Comparison of ENCODE assay signal across 15 cellular contexts in genomic region chr12:92170050-92170449, GRCh38. TPM values are rescaled to one million over a fixed set of nuclear protein-coding genes. Genes with fewer than 3 reads are reported as not detected.
DNase-seq lines count a peak whose midpoint lies in the region; ATAC-seq and TF ChIP-seq lines count a peak whose summit lies in the region.
"Had no signal": no experiment of that assay in that cellular context is flagged by ENCODE, and none has a peak within 500 bp of the region (broad histone marks: within the 10 kb centered on the region; RNA-seq: fewer than 3 reads in every experiment).

No MANE protein-coding gene starts in this region.

- H3K4me1 Mint-ChIP-seq in activated T-cell treated with anti-CD3 and anti-CD28 coated beads, Interleukin-2, amount 50 U/mL, for 72 hours (ENCODE audit: low read depth), result peaks cover 10% of the 10 kb centered on the region
- H3K4me1 Mint-ChIP-seq in activated T-cell treated with anti-CD3 and anti-CD28 coated beads, Interleukin-2, amount 50 U/mL, for 24 hours (ENCODE audit: low read depth), result peaks cover 24% of the 10 kb centered on the region
- peaks cover 44% of the 10 kb centered on the region for H3K4me1 Mint-ChIP-seq in stimulated activated naive CD8-positive, alpha-beta T cell treated with anti-CD3 and anti-CD28 coated beads, Interleukin-15, amount 100 ng/mL, for 72 hours

- no peak overlapping the region for H3K4me3 Mint-ChIP-seq in activated T-cell treated with anti-CD3 and anti-CD28 coated beads, Interleukin-2, amount 50 U/mL, for 72 hours
- no peak overlapping the region for H3K4me3 Mint-ChIP-seq in activated T-cell treated with anti-CD3 and anti-CD28 coated beads, Interleukin-2, amount 50 U/mL, for 24 hours
- no peak overlapping the region for H3K4me3 Mint-ChIP-seq in stimulated activated naive CD8-positive, alpha-beta T cell treated with anti-CD3 and anti-CD28 coated beads, Interleukin-15, amount 100 ng/mL, for 72 hours
- H3K4me3 Mint-ChIP-seq: H9 had no signal

- H3K9me2 ChIP-seq in OCI-LY7 (ENCODE audit: insufficient read depth, low read length), result no peaks in the 10 kb centered on the region

- peak overlapping the region; percentile 19 for H3K27ac Mint-ChIP-seq in activated T-cell treated with anti-CD3 and anti-CD28 coated beads, Interleukin-2, amount 50 U/mL, for 72 hours
- no peak overlapping the region for H3K27ac Mint-ChIP-seq in activated T-cell treated with anti-CD3 and anti-CD28 coated beads, Interleukin-2, amount 50 U/mL, for 24 hours
- no peak overlapping the region for H3K27ac Mint-ChIP-seq in stimulated activated naive CD8-positive, alpha-beta T cell treated with anti-CD3 and anti-CD28 coated beads, Interleukin-15, amount 100 ng/mL, for 72 hours
- H3K27ac Mint-ChIP-seq: H9 had no signal

- H4K20me1 ChIP-seq in OCI-LY7 (ENCODE audit: insufficient read depth, low read length) (no peaks in the 10 kb centered on the region), fibroblast of lung (ENCODE audit: control insufficient read depth, extremely low read depth, insufficient read depth, low read length) (no peaks in the 10 kb centered on the region)
- H4K20me1 ChIP-seq: BLaER1 treated with 17β-estradiol and CSF1 and Interleukin-3, amounts not matched to agents 10 nM and 100 nM had no signal

- H2AFZ ChIP-seq in OCI-LY7 (ENCODE audit: low read length), result peak overlapping the region; percentile 87; the same call in 1 of the 2 replicates
- H2AFZ ChIP-seq in fibroblast of lung (ENCODE audit: low read length), result peak overlapping the region; percentile 23

- no peaks in the 10 kb centered on the region for H3K27me3 Mint-ChIP-seq in activated T-cell treated with anti-CD3 and anti-CD28 coated beads, Interleukin-2, amount 50 U/mL, for 72 hours (ENCODE audit: low read depth)
- no peaks in the 10 kb centered on the region for H3K27me3 Mint-ChIP-seq in activated T-cell treated with anti-CD3 and anti-CD28 coated beads, Interleukin-2, amount 50 U/mL, for 24 hours
- no peaks in the 10 kb centered on the region for H3K27me3 Mint-ChIP-seq in stimulated activated naive CD8-positive, alpha-beta T cell treated with anti-CD3 and anti-CD28 coated beads, Interleukin-15, amount 100 ng/mL, for 72 hours

- no TSS peak for BruUV-seq in OCI-LY7 (replicated peaks; lab: Mats Ljungman, UMichigan)

- no peaks in the 10 kb centered on the region for H3K27me3 ChIP-seq in fibroblast of lung (ENCODE audit: control insufficient read depth, insufficient read depth, low read length)
- H3K27me3 ChIP-seq: BLaER1 treated with 17β-estradiol and CSF1 and Interleukin-3, amounts not matched to agents 10 nM and 100 nM had no signal

- TF ChIP-seq CTCF in OCI-LY7 (conservative IDR thresholded peaks at IDR 0.05; ENCODE audit: low read length) (no peak), fibroblast of lung (conservative IDR thresholded peaks at IDR 0.05 in 1 of 2, IDR thresholded peaks at IDR 0.05 in 1 of 2; ENCODE audit: low read depth in 1 of 2, low read length in 2 of 2) (no peak)

- no peaks in the 10 kb centered on the region for H3K79me2 ChIP-seq in OCI-LY7 (ENCODE audit: insufficient read depth, low read depth, low read length)
- H3K79me2 ChIP-seq in fibroblast of lung (ENCODE audit: control insufficient read depth, insufficient read depth, low read length), result no peaks in the 10 kb centered on the region

- intact Hi-C loops in OCI-LY7 (cut with micrococcal nuclease; ENCODE audit: unreplicated experiment), result no loop called here

- H3K9me3 Mint-ChIP-seq in activated T-cell treated with anti-CD3 and anti-CD28 coated beads, Interleukin-2, amount 50 U/mL, for 72 hours, result no peaks in the 10 kb centered on the region
- H3K9me3 Mint-ChIP-seq in activated T-cell treated with anti-CD3 and anti-CD28 coated beads, Interleukin-2, amount 50 U/mL, for 24 hours, result no peaks in the 10 kb centered on the region
- H3K9me3 Mint-ChIP-seq in stimulated activated naive CD8-positive, alpha-beta T cell treated with anti-CD3 and anti-CD28 coated beads, Interleukin-15, amount 100 ng/mL, for 72 hours, result no peaks in the 10 kb centered on the region
- H3K9me3 Mint-ChIP-seq: H9 had no signal

- no peak overlapping the region for H3K9ac ChIP-seq in fibroblast of lung (ENCODE audit: insufficient read depth, low read length)
- H3K9ac ChIP-seq: BLaER1 treated with 17β-estradiol and CSF1 and Interleukin-3, amounts not matched to agents 10 nM and 100 nM had no signal

- POLR2A ChIA-PET in OCI-LY7 (lab: Charles Lee), result interaction anchor here (0.6 to 5.4 kb wide), 7 partner anchors 8 to 24 kb away, joined by 3 to 58 read pairs (median 4); partner anchors contain the start of gene BTG1

- H3K4me2 ChIP-seq in OCI-LY7 (ENCODE audit: low read length), result no peak overlapping the region
- no peak overlapping the region for H3K4me2 ChIP-seq in fibroblast of lung (ENCODE audit: extremely low read depth, insufficient read depth, low read length)

- H3K36me3 Mint-ChIP-seq in activated T-cell treated with anti-CD3 and anti-CD28 coated beads, Interleukin-2, amount 50 U/mL, for 72 hours (ENCODE audit: insufficient read depth in 2 of 2), result no peaks in the 10 kb centered on the region
- H3K36me3 Mint-ChIP-seq in activated T-cell treated with anti-CD3 and anti-CD28 coated beads, Interleukin-2, amount 50 U/mL, for 24 hours (ENCODE audit: low read depth), result no peaks in the 10 kb centered on the region

- peaks cover 35% of the 10 kb centered on the region for H3K4me1 ChIP-seq in OCI-LY7 (ENCODE audit: insufficient read depth, low read length, poor library complexity, severe bottlenecking)
- H3K4me1 ChIP-seq in fibroblast of lung (ENCODE audit: control insufficient read depth, extremely low read depth, insufficient read depth, low read length), result no peaks in the 10 kb centered on the region

- no peak for DNase-seq in activated T-cell treated with anti-CD3 and anti-CD28 coated beads, Interleukin-2, amount 50 U/mL, for 72 hours
- no peak for DNase-seq in activated T-cell treated with anti-CD3 and anti-CD28 coated beads, Interleukin-2, amount 50 U/mL, for 24 hours
- DNase-seq in OCI-LY7 (ENCODE audit: low spot score), result no peak
- DNase-seq in fibroblast of lung (ENCODE audit: low read depth in 2 of 2), result no peak
- no peak for DNase-seq in stimulated activated naive CD8-positive, alpha-beta T cell treated with anti-CD3 and anti-CD28 coated beads, Interleukin-15, amount 100 ng/mL, for 72 hours
- no peak for DNase-seq in DMS53 (lab: John Stamatoyannopoulos, UW)
- DNase-seq in HCEC 1CT, result no peak
- DNase-seq: EL; H9; IMR-90; NCI-H187 treated with DMSO at 0.1 percent for 48 hours; NK-92 treated with Interleukin-12 subunit alpha and Interleukin-12 subunit beta, amount 100 ng/mL, for 24 hours had no signal

- CTCF ChIA-PET in OCI-LY7 (lab: Charles Lee; ENCODE audit: unreplicated experiment), result no interaction called here

- H3K9me3 ChIP-seq in OCI-LY7 (ENCODE audit: low read length) (no peaks in the 10 kb centered on the region), fibroblast of lung (ENCODE audit: control insufficient read depth, insufficient read depth, low read depth, low read length) (no peaks in the 10 kb centered on the region)

- H3K27ac ChIP-seq in OCI-LY7 (ENCODE audit: low read depth, low read length, poor library complexity, severe bottlenecking), result no peak overlapping the region
- no peak overlapping the region for H3K27ac ChIP-seq in fibroblast of lung (ENCODE audit: insufficient read depth, low read length)
- H3K27ac ChIP-seq: BLaER1 treated with 17β-estradiol and CSF1 and Interleukin-3, amounts not matched to agents 10 nM and 100 nM; RWPE1 had no signal

- H3K36me3 ChIP-seq in OCI-LY7 (ENCODE audit: insufficient read depth, low read length) (no peaks in the 10 kb centered on the region), fibroblast of lung (ENCODE audit: control insufficient read depth, insufficient read depth, low read length) (no peaks in the 10 kb centered on the region)
- H3K36me3 ChIP-seq: BLaER1 treated with 17β-estradiol and CSF1 and Interleukin-3, amounts not matched to agents 10 nM and 100 nM had no signal

- H3K4me3 ChIP-seq in OCI-LY7 (ENCODE audit: low read depth, low read length, poor library complexity, severe bottlenecking) (no peak overlapping the region), fibroblast of lung (replicated peaks in 1 of 4; ENCODE audit: control extremely low read depth in 1 of 4, insufficient read depth in 1 of 4, low read depth in 3 of 4, low read length in 4 of 4) (no peak overlapping the region)
- H3K4me3 ChIP-seq: BLaER1 treated with 17β-estradiol and CSF1 and Interleukin-3, amounts not matched to agents 10 nM and 100 nM had no signal

- peak in 1 of 2 donors; percentile 55 for ATAC-seq in activated T-cell treated with anti-CD3 and anti-CD28 coated beads, Interleukin-2, amount 50 U/mL, for 72 hours (replicated peaks in 1 of 2)
- peak; percentile 53 for ATAC-seq in stimulated activated naive CD8-positive, alpha-beta T cell treated with anti-CD3 and anti-CD28 coated beads, Interleukin-15, amount 100 ng/mL, for 72 hours
- ATAC-seq in HG03095 (IDR thresholded peaks at IDR 0.05; ENCODE audit: unreplicated experiment), result no peak

RNA-seq across cellular contexts. Expression of gene BTG1, which starts 24.4 kb away (rescaled TPM):
- total RNA-seq in activated T-cell treated with anti-CD3 and anti-CD28 coated beads, Interleukin-2, amount 50 U/mL, for 72 hours, result 100 to 1,000 TPM; 258 to 337 TPM
- 18.0 and 32.8 TPM in 2 replicates for total RNA-seq in OCI-LY7 (2014; rRNA removed; shearing (Covaris generic))
- total RNA-seq in OCI-LY7 (2022) (93.4 and 102 TPM in 2 replicates), fibroblast of lung (13.4 and 18.2 TPM in 2 replicates)
- polyA plus RNA-seq in fibroblast of lung, result 23.1 and 32.2 TPM in 2 replicates
- polyA plus RNA-seq in fibroblast of lung (2012), result 30.1 and 33.3 TPM in 2 replicates
- polyA minus RNA-seq in fibroblast of lung (ENCODE audit: low replicate concordance), result 91.7 and 126 TPM in 2 replicates
